In the genomic region with DNA sequence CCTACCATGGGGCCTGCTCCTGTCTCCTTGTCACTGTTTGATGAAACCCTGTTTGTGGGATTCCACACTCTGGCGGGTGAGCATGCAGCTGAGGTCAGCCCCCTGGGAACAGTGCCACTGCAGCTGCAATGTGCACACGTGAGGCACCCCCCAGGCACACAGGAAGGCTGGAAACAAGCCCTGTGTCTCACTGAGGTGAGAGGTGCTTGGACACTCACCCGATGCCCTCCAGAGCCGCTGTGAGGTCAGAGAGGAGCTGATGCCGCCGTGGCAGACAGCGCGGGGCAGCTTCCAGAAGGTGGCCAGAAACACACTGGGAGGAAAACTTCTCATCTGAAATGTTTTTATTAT, we compare ENCODE assay signal across 18 cellular contexts. TPM values are rescaled to one million over a fixed set of nuclear protein-coding genes. Genes with fewer than 3 reads are reported as not detected.
DNase-seq lines count a peak whose midpoint lies in the region; ATAC-seq and TF ChIP-seq lines count a peak whose summit lies in the region.
"Had no signal": no experiment of that assay in that cellular context is flagged by ENCODE, and none has a peak within 500 bp of the region (broad histone marks: within the 10 kb centered on the region; RNA-seq: fewer than 3 reads in every experiment).

No MANE protein-coding gene starts in this region.

- no peak overlapping the region for H3K23ac ChIP-seq in trophoblast cell (ENCODE audit: low read length)

- POLR2A ChIA-PET in activated B cell treated with CpG ODN at 0.5 μM for 24 hours (lab: Charles Lee) = no interaction called here

- no peaks in the 10 kb centered on the region for H3K36me3 ChIP-seq in cardiac muscle cell
- no peaks in the 10 kb centered on the region for H3K36me3 ChIP-seq in trophoblast cell (ENCODE audit: control insufficient read depth in 1 of 2, insufficient read depth in 2 of 2, low read length in 2 of 2)
- H3K36me3 ChIP-seq: colonic mucosa had no signal

- no peak for ATAC-seq in activated B cell treated with CpG ODN at 0.5 μM for 24 hours (ENCODE audit: low read depth)
- no peak for ATAC-seq in HG03432 (IDR thresholded peaks at IDR 0.05; ENCODE audit: unreplicated experiment)
- ATAC-seq: natural killer cell treated with Interleukin-12 subunit alpha and Interleukin-12 subunit beta and Interleukin-15 and Interleukin-18, amount 100 ng/mL, for 72 hours had no signal

- no peaks in the 10 kb centered on the region for H3K9me3 Mint-ChIP-seq in activated B cell treated with CpG ODN at 0.5 μM for 24 hours
- H3K9me3 Mint-ChIP-seq: natural killer cell treated with Interleukin-12 subunit alpha and Interleukin-12 subunit beta and Interleukin-15 and Interleukin-18, amount 100 ng/mL, for 72 hours had no signal

- H3K27me3 Mint-ChIP-seq in activated B cell treated with CpG ODN at 0.5 μM for 24 hours = peaks cover 7% of the 10 kb centered on the region
- H3K27me3 Mint-ChIP-seq: natural killer cell treated with Interleukin-12 subunit alpha and Interleukin-12 subunit beta and Interleukin-15 and Interleukin-18, amount 100 ng/mL, for 72 hours had no signal

- peak overlapping the region; percentile 5 for H2AK5ac ChIP-seq in trophoblast cell (ENCODE audit: low read length)

- peak overlapping the region; percentile 83 for H2BK5ac ChIP-seq in trophoblast cell (ENCODE audit: low read depth, low read length, poor library complexity)

- H4K12ac ChIP-seq in trophoblast cell (ENCODE audit: low read depth, low read length) = no peak overlapping the region

- no peak overlapping the region for H3K4ac ChIP-seq in trophoblast cell (ENCODE audit: low read depth, low read length)

- WGBS in trophoblast cell (ENCODE audit: extremely low coverage, insufficient coverage, insufficient read length) = no CpG with 5 or more reads among the region's 8 CpGs

- H2AFZ ChIP-seq in trophoblast cell (ENCODE audit: insufficient read depth, low read length, poor library complexity) = no peak overlapping the region

- H4K8ac ChIP-seq in trophoblast cell (ENCODE audit: low read depth, low read length) = no peak overlapping the region

- no peak overlapping the region for H3K4me3 Mint-ChIP-seq in activated B cell treated with CpG ODN at 0.5 μM for 24 hours
- H3K4me3 Mint-ChIP-seq: natural killer cell treated with Interleukin-12 subunit alpha and Interleukin-12 subunit beta and Interleukin-15 and Interleukin-18, amount 100 ng/mL, for 72 hours had no signal

- DNase-seq in EH (ENCODE audit: low read depth) (peak; percentile 36), activated B cell treated with CpG ODN at 0.5 μM for 24 hours (no peak), cardiac muscle cell (ENCODE audit: low read depth in 1 of 2, low spot score in 1 of 2) (peak in 1 of 2 donors; percentile 55), trophoblast cell (no peak), islet precursor cell (no peak), OCI-M2 (lab: John Stamatoyannopoulos, UW; ENCODE audit: unreplicated experiment) (no peak)
- no peak for DNase-seq in stimulated activated naive CD4-positive, alpha-beta T cell (lab: John Stamatoyannopoulos, UW)
- DNase-seq: amniotic stem cell; colonic mucosa; erythroblast; NCI-H1048; NK-92 treated with Interleukin-12 subunit alpha and Interleukin-12 subunit beta, amount 100 ng/mL, for 24 hours; retina; SIG-M5; T-helper 9 cell; testis had no signal

- H3K27ac ChIP-seq in cardiac muscle cell = peak overlapping the region; percentile 77
- H3K27ac ChIP-seq in trophoblast cell (ENCODE audit: low read depth, low read length) = peak overlapping the region; percentile 81
- H3K27ac ChIP-seq: colonic mucosa, testis had no signal

- H3K79me1 ChIP-seq in trophoblast cell (ENCODE audit: low read length) = peaks cover 50% of the 10 kb centered on the region

- peak overlapping the region; percentile 18 for H3K27ac Mint-ChIP-seq in activated B cell treated with CpG ODN at 0.5 μM for 24 hours
- H3K27ac Mint-ChIP-seq: natural killer cell treated with Interleukin-12 subunit alpha and Interleukin-12 subunit beta and Interleukin-15 and Interleukin-18, amount 100 ng/mL, for 72 hours had no signal

- H3K36me3 Mint-ChIP-seq in activated B cell treated with CpG ODN at 0.5 μM for 24 hours (ENCODE audit: low read depth) = no peaks in the 10 kb centered on the region
- H3K36me3 Mint-ChIP-seq: natural killer cell treated with Interleukin-12 subunit alpha and Interleukin-12 subunit beta and Interleukin-15 and Interleukin-18, amount 100 ng/mL, for 72 hours had no signal

- H3K4me3 ChIP-seq in cardiac muscle cell (no peak overlapping the region), trophoblast cell (ENCODE audit: low read depth, low read length) (no peak overlapping the region)
- H3K4me3 ChIP-seq: colonic mucosa, testis had no signal

- no peak overlapping the region for H3K4me2 ChIP-seq in trophoblast cell (ENCODE audit: low read length)

- H3K4me1 ChIP-seq in cardiac muscle cell (ENCODE audit: low read depth) (peaks cover 27% of the 10 kb centered on the region), trophoblast cell (ENCODE audit: control insufficient read depth in 1 of 2, insufficient read depth in 2 of 2, low read length in 2 of 2) (peaks cover 39 to 44% of the 10 kb centered on the region in 2 experiments)
- H3K4me1 ChIP-seq: colonic mucosa, testis had no signal

- TF ChIP-seq CTCF in activated B cell treated with CpG ODN at 0.5 μM for 24 hours (IDR thresholded peaks at IDR 0.05) = no peak
- TF ChIP-seq CTCF in cardiac muscle cell (IDR thresholded peaks at IDR 0.05; ENCODE audit: low read depth, low read length) = no peak

- H3K9ac ChIP-seq in trophoblast cell (ENCODE audit: low read length) = no peak overlapping the region

- H3K18ac ChIP-seq in trophoblast cell (ENCODE audit: low read length) = peak overlapping the region; percentile 87

- CTCF ChIA-PET in activated B cell treated with CpG ODN at 0.5 μM for 24 hours (lab: Charles Lee) = no interaction called here

- no peaks in the 10 kb centered on the region for H3K27me3 ChIP-seq in cardiac muscle cell
- no peaks in the 10 kb centered on the region for H3K27me3 ChIP-seq in trophoblast cell (ENCODE audit: insufficient read depth, low read length)
- H3K27me3 ChIP-seq: colonic mucosa, testis had no signal

- peak overlapping the region; percentile 87 for H4K91ac ChIP-seq in trophoblast cell (ENCODE audit: low read depth, low read length)

- peak overlapping the region; percentile 89 for H2BK120ac ChIP-seq in trophoblast cell (ENCODE audit: insufficient read depth, low read length, poor library complexity)

- H3K9me3 ChIP-seq in cardiac muscle cell (ENCODE audit: low read depth) (no peaks in the 10 kb centered on the region), trophoblast cell (ENCODE audit: insufficient read depth, low read depth, low read length) (peaks cover 2% of the 10 kb centered on the region)
- H3K9me3 ChIP-seq: colonic mucosa, testis had no signal

- intact Hi-C loops in activated B cell treated with CpG ODN at 0.5 μM for 24 hours (cut with micrococcal nuclease) = no loop called here

- H2BK12ac ChIP-seq in trophoblast cell (ENCODE audit: low read length) = peak overlapping the region; percentile 82

- H3K79me2 ChIP-seq in trophoblast cell (ENCODE audit: control insufficient read depth, insufficient read depth, low read length, poor library complexity) = peaks cover 7% of the 10 kb centered on the region

- H3K4me1 Mint-ChIP-seq in activated B cell treated with CpG ODN at 0.5 μM for 24 hours = peaks cover 7% of the 10 kb centered on the region

- peak overlapping the region; percentile 94 for H3K14ac ChIP-seq in trophoblast cell (ENCODE audit: low read length)

RNA-seq across cellular contexts. Expression of gene SLX9, which starts 49.7 kb away (rescaled TPM):
- total RNA-seq in activated B cell treated with CpG ODN at 0.5 μM for 24 hours (26.0 and 34.7 TPM in 2 replicates), cardiac muscle cell (26.1 and 31.2 TPM in 2 replicates)
- 24.7 and 34.8 TPM in 2 replicates for polyA plus RNA-seq in cardiac muscle cell
- polyA plus RNA-seq in trophoblast cell (2013) = 19.1 and 21.1 TPM in 2 replicates
